Comparison of ENCODE assay signal across 1 cellular context in the genomic region with DNA sequence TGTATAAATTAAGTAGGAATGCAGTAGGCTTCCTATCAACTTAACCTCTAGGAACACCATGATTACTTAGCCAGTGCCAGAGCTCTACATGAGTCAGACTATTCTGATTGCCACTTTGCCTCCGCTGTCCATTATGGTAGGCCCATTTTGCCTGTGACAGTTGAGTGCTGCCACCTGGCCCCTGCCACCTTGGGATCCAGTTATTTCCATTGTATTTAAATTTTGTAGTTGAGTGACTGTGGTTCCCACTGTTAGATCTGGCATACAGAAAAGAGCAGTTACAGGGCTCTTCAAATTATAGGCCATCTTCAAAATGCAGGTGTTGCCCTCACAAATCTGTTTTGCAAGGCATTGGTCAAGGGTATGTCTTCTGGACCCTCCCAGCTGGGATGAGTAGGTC.
TF ChIP-seq lines count a peak whose summit lies in the region.
"Not testable (repeated sequence)": the region's sequence is repeated elsewhere in the genome, so short reads cannot be mapped to it uniquely, and the experiment has no call there.

No MANE protein-coding gene starts in this region.

- not testable (repeated sequence) for H3K27ac ChIP-seq in HEK293 (ENCODE audit: extremely low read depth, low read depth, low read length)

- not testable (repeated sequence) for H3K9me3 ChIP-seq in HEK293 (ENCODE audit: control insufficient read depth, insufficient read depth, low read depth, low read length)

- CTCF ChIA-PET in HEK293 (lab: Yijun Ruan, JAX) = not testable (repeated sequence)

- H3K36me3 ChIP-seq in HEK293 (ENCODE audit: control insufficient read depth in 2 of 2, insufficient read depth in 1 of 2, low read length in 2 of 2) = not testable (repeated sequence)

- TF ChIP-seq CTCF in HEK293 (tag by site-specific recombination; IDR thresholded peaks at IDR 0.05) = not testable (repeated sequence)

- POLR2A ChIA-PET in HEK293 (lab: Yijun Ruan, JAX) = not testable (repeated sequence)

- not testable (repeated sequence) for H3K4me1 ChIP-seq in HEK293 (ENCODE audit: control insufficient read depth, insufficient read depth, low read length)

- H3K4me3 ChIP-seq in HEK293 (ENCODE audit: low read depth, low read length) = not testable (repeated sequence)

TF ChIP-seq in HEK293, 187 proteins besides CTCF, POLR2A, EP300 and RAD21:
- TF ChIP-seq ZNF302 (tag by site-specific recombination; IDR thresholded peaks at IDR 0.05; ENCODE audit: low read depth) = peak; percentile 96
